ENCODE assay signal across 21 cellular contexts in genomic region chr14:36955967-36956366, GRCh38.
DNase-seq lines count a peak whose midpoint lies in the region; ATAC-seq and TF ChIP-seq lines count a peak whose summit lies in the region.
"Had no signal": no experiment of that assay in that cellular context is flagged by ENCODE, and none has a peak within 500 bp of the region (broad histone marks: within the 10 kb centered on the region; RNA-seq: fewer than 3 reads in every experiment).

No MANE protein-coding gene starts in this region.

- H3K4me3 ChIP-seq in HEK293 (ENCODE audit: low read depth, low read length) (no peak overlapping the region), PC-3 (ENCODE audit: low read length) (no peak overlapping the region)
- H3K4me3 ChIP-seq in CD8-positive, alpha-beta memory T cell (ENCODE audit: low read length), result no peak overlapping the region
- H3K4me3 ChIP-seq: A549; BLaER1 treated with 17β-estradiol and CSF1 and Interleukin-3, amounts not matched to agents 10 nM and 100 nM; GM12878 had no signal

- H3K27me3 ChIP-seq in PC-3 (ENCODE audit: low read length), result no peaks in the 10 kb centered on the region
- H3K27me3 ChIP-seq in CD8-positive, alpha-beta memory T cell (ENCODE audit: insufficient read depth, low read length, poor library complexity, severe bottlenecking), result no peaks in the 10 kb centered on the region
- H3K27me3 ChIP-seq: BLaER1 treated with 17β-estradiol and CSF1 and Interleukin-3, amounts not matched to agents 10 nM and 100 nM had no signal

- H4K20me1 ChIP-seq in PC-3 (ENCODE audit: low read length), result no peaks in the 10 kb centered on the region
- H4K20me1 ChIP-seq: BLaER1 treated with 17β-estradiol and CSF1 and Interleukin-3, amounts not matched to agents 10 nM and 100 nM had no signal

- no peaks in the 10 kb centered on the region for H3K4me1 Mint-ChIP-seq in CD8-positive, alpha-beta memory T cell
- H3K4me1 Mint-ChIP-seq: B cell had no signal

- DNase-seq in PC-3 (no peak), left kidney (ENCODE audit: low read depth, low spot score) (peak; percentile 68), NCI-H1930 (lab: John Stamatoyannopoulos, UW) (no peak), LoVo (ENCODE audit: low spot score) (no peak)
- DNase-seq in CD8-positive, alpha-beta memory T cell, result no peak
- DNase-seq: AML-193; CD4-positive, alpha-beta T cell; CD8-positive, alpha-beta T cell; COR-L47; DMS 273 treated with DMSO at 0.1 percent for 48 hours; DMS153; DMS53; DND-41; GDM1 had no signal

- intact Hi-C loops in PC-3 (cut with micrococcal nuclease), result no loop called here

- no peak overlapping the region for H2AFZ ChIP-seq in PC-3 (ENCODE audit: low read length)

- H3K9me2 ChIP-seq in PC-3 (replicated peaks; ENCODE audit: low read length), result no peaks in the 10 kb centered on the region

- TF ChIP-seq CTCF in HEK293 (tag by site-specific recombination; IDR thresholded peaks at IDR 0.05) (no peak), PC-3 (conservative IDR thresholded peaks at IDR 0.05; ENCODE audit: low read depth, low read length) (no peak)

- peaks cover 0 to 17% (median 0%) of the 10 kb centered on the region in 5 donors for H3K9me3 Mint-ChIP-seq in CD8-positive, alpha-beta memory T cell
- H3K9me3 Mint-ChIP-seq: CD4-positive, alpha-beta T cell; CD8-positive, alpha-beta T cell had no signal

- H3K27ac ChIP-seq in HEK293 (ENCODE audit: extremely low read depth, low read depth, low read length) (peak overlapping the region; percentile 30), PC-3 (ENCODE audit: low read length) (peak overlapping the region; percentile 5; the same call in 1 of the 2 replicates)
- no peak overlapping the region for H3K27ac ChIP-seq in CD8-positive, alpha-beta memory T cell (ENCODE audit: low read depth, low read length)
- H3K27ac ChIP-seq: 22Rv1; A549; BLaER1 treated with 17β-estradiol and CSF1 and Interleukin-3, amounts not matched to agents 10 nM and 100 nM; C4-2B had no signal

- H3K4me3 Mint-ChIP-seq in CD8-positive, alpha-beta memory T cell, result no peak overlapping the region
- H3K4me3 Mint-ChIP-seq: B cell; CD4-positive, alpha-beta T cell; CD8-positive, alpha-beta T cell had no signal

- ATAC-seq in PC-3, result no peak
- ATAC-seq: A549; CD8-positive, alpha-beta T cell; GM12878 had no signal

- H3K27me3 Mint-ChIP-seq in CD8-positive, alpha-beta memory T cell, result no peaks in the 10 kb centered on the region
- H3K27me3 Mint-ChIP-seq: B cell; CD4-positive, alpha-beta T cell had no signal

- H3K9me3 ChIP-seq in HEK293 (ENCODE audit: control insufficient read depth, insufficient read depth, low read depth, low read length) (no peaks in the 10 kb centered on the region), PC-3 (ENCODE audit: low read length) (no peaks in the 10 kb centered on the region)
- no peaks in the 10 kb centered on the region for H3K9me3 ChIP-seq in CD8-positive, alpha-beta memory T cell (ENCODE audit: low read length)
- H3K9me3 ChIP-seq: A549; BLaER1 treated with 17β-estradiol and CSF1 and Interleukin-3, amounts not matched to agents 10 nM and 100 nM had no signal

- H3K4me2 ChIP-seq in PC-3 (ENCODE audit: low read length), result no peak overlapping the region
- H3K4me2 ChIP-seq: A549; BLaER1 treated with 17β-estradiol and CSF1 and Interleukin-3, amounts not matched to agents 10 nM and 100 nM had no signal

- no peaks in the 10 kb centered on the region for H3K79me2 ChIP-seq in PC-3 (ENCODE audit: low read length)

- H3K4me1 ChIP-seq in HEK293 (ENCODE audit: control insufficient read depth, insufficient read depth, low read length), result peaks cover 19% of the 10 kb centered on the region
- H3K4me1 ChIP-seq in PC-3 (ENCODE audit: insufficient read depth, low read length), result peaks cover 42% of the 10 kb centered on the region
- no peaks in the 10 kb centered on the region for H3K4me1 ChIP-seq in CD8-positive, alpha-beta memory T cell (ENCODE audit: insufficient read depth, low read length)
- H3K4me1 ChIP-seq: BLaER1 treated with 17β-estradiol and CSF1 and Interleukin-3, amounts not matched to agents 10 nM and 100 nM had no signal

- no peaks in the 10 kb centered on the region for H3K36me3 Mint-ChIP-seq in CD8-positive, alpha-beta memory T cell
- H3K36me3 Mint-ChIP-seq: CD8-positive, alpha-beta T cell had no signal

- H3K9ac ChIP-seq in PC-3 (ENCODE audit: low read length), result no peak overlapping the region
- H3K9ac ChIP-seq: BLaER1 treated with 17β-estradiol and CSF1 and Interleukin-3, amounts not matched to agents 10 nM and 100 nM had no signal

- CTCF ChIA-PET in HEK293 (lab: Yijun Ruan, JAX), result interaction anchor here (0.6 to 1.2 kb wide), 3 partner anchors 38 to 162 kb away, joined by 3 to 9 read pairs (median 4); no protein-coding TSS in a partner anchor
- CTCF ChIA-PET in PC-3 (lab: Charles Lee), result no interaction called here
- CTCF ChIA-PET in CD8-positive, alpha-beta memory T cell (lab: Charles Lee), result no interaction called here

- H3K36me3 ChIP-seq in HEK293 (ENCODE audit: control insufficient read depth in 2 of 2, insufficient read depth in 1 of 2, low read length in 2 of 2) (no peaks in the 10 kb centered on the region), PC-3 (ENCODE audit: low read depth, low read length) (no peaks in the 10 kb centered on the region)
- H3K36me3 ChIP-seq in CD8-positive, alpha-beta memory T cell (ENCODE audit: insufficient read depth, low read length), result no peaks in the 10 kb centered on the region
- H3K36me3 ChIP-seq: BLaER1 treated with 17β-estradiol and CSF1 and Interleukin-3, amounts not matched to agents 10 nM and 100 nM had no signal

- BruUV-seq in PC-3 (replicated peaks; lab: Mats Ljungman, UMichigan), result no TSS peak

- no peak overlapping the region for H3K27ac Mint-ChIP-seq in CD8-positive, alpha-beta memory T cell
- H3K27ac Mint-ChIP-seq: B cell; CD4-positive, alpha-beta T cell; CD8-positive, alpha-beta T cell had no signal

- H3F3A ChIP-seq in PC-3 (ENCODE audit: low read length, unreplicated experiment), result peaks cover 3% of the 10 kb centered on the region

- POLR2A ChIA-PET in HEK293 (lab: Yijun Ruan, JAX) (no interaction called here), PC-3 (lab: Charles Lee; ENCODE audit: unreplicated experiment) (no interaction called here)
- POLR2A ChIA-PET in CD8-positive, alpha-beta memory T cell (lab: Charles Lee), result no interaction called here

TF ChIP-seq in HEK293, 187 proteins besides CTCF, POLR2A, EP300 and RAD21 (continues in another document):
- TF ChIP-seq SCRT2 (tag by site-specific recombination; IDR thresholded peaks at IDR 0.05) (peak; percentile 61), SALL2 (tag by site-specific recombination; IDR thresholded peaks at IDR 0.05; ENCODE audit: borderline replicate concordance) (no peak), ZNF24 (tag by site-specific recombination; IDR thresholded peaks at IDR 0.05) (0 out of 2 replicates have a peak, but pooled peaks have one; percentile 16), ATF2 (tag by site-specific recombination; IDR thresholded peaks at IDR 0.05; ENCODE audit: low read depth) (peak; percentile 58), ZNF133 (tag by site-specific recombination; IDR thresholded peaks at IDR 0.05) (no peak), ZNF10 (tag by site-specific recombination; IDR thresholded peaks at IDR 0.05) (peak; percentile 45; the same call in 1 of the 2 replicates), INSM2 (tag by site-specific recombination; IDR thresholded peaks at IDR 0.05) (no peak), IKZF3 (tag by site-specific recombination; IDR thresholded peaks at IDR 0.05) (peak; percentile 93), ZNF843 (tag by site-specific recombination; IDR thresholded peaks at IDR 0.05) (peak; percentile 93), ZFP3 (tag by site-specific recombination; IDR thresholded peaks at IDR 0.05; ENCODE audit: low read depth) (no peak), ZNF311 (tag by site-specific recombination; IDR thresholded peaks at IDR 0.05; ENCODE audit: borderline replicate concordance) (no peak), ZSCAN30 (tag by site-specific recombination; IDR thresholded peaks at IDR 0.05) (no peak), KLF7 (tag by site-specific recombination; IDR thresholded peaks at IDR 0.05; ENCODE audit: borderline replicate concordance) (peak; percentile 79), ZNF548 (tag by site-specific recombination; IDR thresholded peaks at IDR 0.05) (no peak), RBAK (tag by site-specific recombination; IDR thresholded peaks at IDR 0.05) (no peak), ZNF394 (tag by site-specific recombination; IDR thresholded peaks at IDR 0.05; ENCODE audit: borderline replicate concordance) (peak; percentile 72; the same call in 1 of the 2 replicates), KLF17 (tag by site-specific recombination; IDR thresholded peaks at IDR 0.05) (no peak)
